In genomic region chr4:169268951-169269781, GRCh38 we compare ENCODE assay signal across 8 cellular contexts. TPM values are rescaled to one million over a fixed set of nuclear protein-coding genes. Genes with fewer than 3 reads are reported as not detected.
DNase-seq lines count a peak whose midpoint lies in the region; ATAC-seq lines count a peak whose summit lies in the region.

No MANE protein-coding gene starts in this region.

- H3K27me3 ChIP-seq in MG63 = no peaks in the 10 kb centered on the region

- H3K36me3 ChIP-seq in MG63 = peaks cover 34% of the 10 kb centered on the region

- ATAC-seq in HG03095 (IDR thresholded peaks at IDR 0.05; ENCODE audit: unreplicated experiment) = no peak

- in situ Hi-C loops in Caki2 (cut with HindIII; ENCODE audit: low pct_unique_long_range_greater_than_20kb, low sequenced_read_pairs) = no loop called here

- DNase-seq in Caki2 (ENCODE audit: low read depth) (peak; percentile 52), MG63 (peak; percentile 17), dedifferentiated amniotic fluid mesenchymal stem cell (ENCODE audit: extremely low spot score) (peak; percentile 26), myocyte (ENCODE audit: low read depth) (peak; percentile 34), NCI-H1436 (lab: John Stamatoyannopoulos, UW) (no peak), T-helper 1 cell (no peak), NCI-H2081 treated with DMSO at 0.1 percent for 48 hours (lab: John Stamatoyannopoulos, UW) (no peak)

- H3K4me3 ChIP-seq in MG63 = peak overlapping the region; percentile 80

- H3K9me3 ChIP-seq in MG63 = no peaks in the 10 kb centered on the region; the same call in 1 of the 2 replicates

RNA-seq across cellular contexts. Expression of gene SH3RF1, which starts 1.6 kb away (rescaled TPM):
- total RNA-seq in Caki2 (2014; rRNA removed; shearing (Covaris generic); ENCODE audit: low replicate concordance) = 7.4 and 15.3 TPM in 2 replicates
- 1.3 and 4.2 TPM in 2 replicates for total RNA-seq in MG63 (2014; rRNA removed; shearing (Covaris generic); ENCODE audit: low replicate concordance)
- total RNA-seq in myocyte = 6.9 and 15.1 TPM in 2 replicates
- polyA plus RNA-seq in myocyte (2012) = 10.2 TPM

Comparison
In these comparisons a context has a peak if more than half of its experiments do, and no peak if none do; other contexts are left out.
1. DNase-seq: peak in Caki2 (single experiment), MG63 (single experiment), dedifferentiated amniotic fluid mesenchymal stem cell (single experiment) and myocyte (single experiment); none in NCI-H1436 (single experiment), T-helper 1 cell (0 of 5) and NCI-H2081 treated with DMSO at 0.1 percent for 48 hours (single experiment).